Comparison of ENCODE assay signal across 8 cellular contexts in genomic region chr17:8991514-8992285, GRCh38. TPM values are rescaled to one million over a fixed set of nuclear protein-coding genes. Genes with fewer than 3 reads are reported as not detected.
A peak's percentile ranks its signal among the peaks of the same experiment; 100 is the strongest.
DNase-seq lines count a peak whose midpoint lies in the region; ATAC-seq and TF ChIP-seq lines count a peak whose summit lies in the region.

No MANE protein-coding gene starts in this region.

- no peak overlapping the region for H3K4me3 Mint-ChIP-seq in nephron
- H3K4me3 Mint-ChIP-seq in stimulated activated naive CD8-positive, alpha-beta T cell treated with anti-CD3 and anti-CD28 coated beads, Interleukin-15, amount 100 ng/mL, for 72 hours: no peak overlapping the region

- peak; percentile 53 to 68 (median 60) for TF ChIP-seq CTCF in nephron (IDR thresholded peaks at IDR 0.05; ENCODE audit: unreplicated experiment in 3 of 3)

- DNase-seq in SKM-1 treated with dmso at 0.1 percent for 144 hours (lab: John Stamatoyannopoulos, UW; ENCODE audit: unreplicated experiment) (peak; percentile 13), SKM-1 (lab: John Stamatoyannopoulos, UW; ENCODE audit: unreplicated experiment) (no peak), NOMO-1 treated with DMSO at 0.1 percent for 48 hours (lab: John Stamatoyannopoulos, UW; ENCODE audit: unreplicated experiment) (peak; percentile 66), posterior vena cava (ENCODE audit: low spot score) (no peak)
- DNase-seq in activated CD8-positive, alpha-beta memory T cell treated with anti-CD3 and anti-CD28 coated beads, Interleukin-2, amount 50 U/mL, for 24 hours (ENCODE audit: extremely low read depth): peak; percentile 34
- DNase-seq in stimulated activated naive CD8-positive, alpha-beta T cell treated with anti-CD3 and anti-CD28 coated beads, Interleukin-15, amount 100 ng/mL, for 72 hours: peak; percentile 57 to 65

- no peaks in the 10 kb centered on the region for H3K36me3 Mint-ChIP-seq in nephron (ENCODE audit: low read depth)

- peaks cover 10% of the 10 kb centered on the region for H3K4me1 Mint-ChIP-seq in nephron
- H3K4me1 Mint-ChIP-seq in stimulated activated naive CD8-positive, alpha-beta T cell treated with anti-CD3 and anti-CD28 coated beads, Interleukin-15, amount 100 ng/mL, for 72 hours: peaks cover 30% of the 10 kb centered on the region

- intact Hi-C loops in posterior vena cava (cut with DNase I): loop anchor here in 1 of 2 donors (5.0 to 10.0 kb wide), 2 partner anchors 303 to 531 kb away; no protein-coding TSS in a partner anchor

- no peak overlapping the region for H3K27ac Mint-ChIP-seq in nephron
- H3K27ac Mint-ChIP-seq in stimulated activated naive CD8-positive, alpha-beta T cell treated with anti-CD3 and anti-CD28 coated beads, Interleukin-15, amount 100 ng/mL, for 72 hours: no peak overlapping the region

- peaks cover 5% of the 10 kb centered on the region for H3K9me3 Mint-ChIP-seq in nephron
- peaks cover 7 to 10% of the 10 kb centered on the region in 2 donors for H3K9me3 Mint-ChIP-seq in stimulated activated naive CD8-positive, alpha-beta T cell treated with anti-CD3 and anti-CD28 coated beads, Interleukin-15, amount 100 ng/mL, for 72 hours

- H3K27me3 Mint-ChIP-seq in nephron (ENCODE audit: low read depth): peaks cover 14% of the 10 kb centered on the region
- H3K27me3 Mint-ChIP-seq in stimulated activated naive CD8-positive, alpha-beta T cell treated with anti-CD3 and anti-CD28 coated beads, Interleukin-15, amount 100 ng/mL, for 72 hours: peaks cover 7% of the 10 kb centered on the region

- ATAC-seq in esophagus mucosa: peak; percentile 63
- peak; percentile 61 for ATAC-seq in stimulated activated naive CD8-positive, alpha-beta T cell treated with anti-CD3 and anti-CD28 coated beads, Interleukin-15, amount 100 ng/mL, for 72 hours

RNA-seq across cellular contexts. Expression of gene PIK3R5, which starts 26.2 kb away (rescaled TPM):
- 0.88 TPM for total RNA-seq in esophagus mucosa
- total RNA-seq in posterior vena cava: 10 to 100 TPM; 15.2 to 18.0 TPM

RNA-seq across cellular contexts. Expression of gene NTN1, which starts 29.6 kb away (rescaled TPM):
- total RNA-seq in esophagus mucosa: 9.1 TPM
- 10 to 100 TPM in 1 of 2 donors, 1 to 10 TPM in 1; 6.9 to 15.4 TPM for total RNA-seq in posterior vena cava

Comparison
In these comparisons a context has a peak if more than half of its experiments do, and no peak if none do; other contexts are left out.
1. DNase-seq: peak in SKM-1 treated with dmso at 0.1 percent for 144 hours (single experiment), NOMO-1 treated with DMSO at 0.1 percent for 48 hours (single experiment), activated CD8-positive, alpha-beta memory T cell treated with anti-CD3 and anti-CD28 coated beads, Interleukin-2, amount 50 U/mL, for 24 hours (single experiment) and stimulated activated naive CD8-positive, alpha-beta T cell treated with anti-CD3 and anti-CD28 coated beads, Interleukin-15, amount 100 ng/mL, for 72 hours (2 of 2); none in SKM-1 (single experiment) and posterior vena cava (single experiment).